ENCODE assay signal across 8 cellular contexts in the genomic region with DNA sequence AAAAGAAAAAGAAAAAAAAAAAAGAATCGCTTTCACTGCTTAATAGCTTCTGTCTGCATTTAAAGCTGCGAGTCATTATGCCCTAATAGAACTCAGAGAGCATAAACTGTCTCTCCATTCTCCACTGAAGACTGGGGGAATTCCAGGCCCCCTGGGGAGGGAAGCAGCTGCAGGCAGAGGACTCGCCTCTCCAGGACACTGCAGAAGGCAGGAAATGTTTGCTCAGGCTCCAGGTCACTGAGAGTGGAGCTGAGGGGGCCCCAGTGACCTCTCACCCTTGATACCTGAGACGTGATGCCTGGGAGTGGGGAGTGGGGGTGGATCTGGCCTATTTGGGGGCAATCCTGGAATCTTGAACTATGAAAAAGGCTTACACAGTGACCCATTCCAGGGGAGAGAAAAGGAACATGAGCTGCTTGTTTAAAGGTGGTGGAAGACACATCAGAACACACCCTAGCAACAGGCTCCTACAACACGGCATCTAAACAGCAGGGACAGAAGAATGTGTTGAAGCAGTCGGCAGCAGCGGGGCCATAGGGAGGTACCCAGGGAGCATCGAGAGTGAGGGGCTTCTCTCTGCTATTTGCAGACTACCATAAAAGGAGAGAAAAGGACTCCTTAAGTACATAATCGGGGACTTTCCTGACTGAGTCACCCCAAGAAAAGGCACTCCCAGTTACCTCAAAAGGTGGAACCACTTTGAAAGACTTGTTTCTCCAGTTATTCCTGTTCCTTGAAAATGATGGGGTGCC. TPM values are rescaled to one million over a fixed set of nuclear protein-coding genes. Genes with fewer than 3 reads are reported as not detected.
DNase-seq lines count a peak whose midpoint lies in the region; TF ChIP-seq lines count a peak whose summit lies in the region.
"Not testable (repeated sequence)": the region's sequence is repeated elsewhere in the genome, so short reads cannot be mapped to it uniquely, and the experiment has no call there.

No MANE protein-coding gene starts in this region.

- H3K4me1 Mint-ChIP-seq in activated naive CD4-positive, alpha-beta T cell treated with anti-CD3 and anti-CD28 coated beads for 36 hours (ENCODE audit: low read depth), result not testable (repeated sequence)
- peaks cover 61% of the 10 kb centered on the region for H3K4me1 Mint-ChIP-seq in osteocyte (ENCODE audit: unreplicated experiment)

- H3K36me3 Mint-ChIP-seq in activated naive CD4-positive, alpha-beta T cell treated with anti-CD3 and anti-CD28 coated beads for 36 hours (ENCODE audit: low read depth); osteocyte (ENCODE audit: unreplicated experiment): not testable (repeated sequence)

- DNase-seq in GM06990 (ENCODE audit: extremely low read depth, insufficient read length), result peak; percentile 34
- DNase-seq in HuH-7 (ENCODE audit: low spot score), result peak; percentile 26
- DNase-seq in Peyer's patch, result peak in 2 of 3 donors; percentile 57 to 72
- DNase-seq in activated naive CD4-positive, alpha-beta T cell treated with anti-CD3 and anti-CD28 coated beads for 36 hours, result peak; percentile 14
- peak; percentile 78 for DNase-seq in epithelial cell of esophagus (ENCODE audit: low read depth)
- DNase-seq in osteocyte (ENCODE audit: extremely low spot score, unreplicated experiment), result peak; percentile 90
- not testable (repeated sequence) for DNase-seq in vagina (ENCODE audit: extremely low spot score in 2 of 2)

- H3K4me3 ChIP-seq in GM06990 (replicated peaks; ENCODE audit: low read depth, low read length); Peyer's patch; epithelial cell of esophagus (ENCODE audit: low read length); iPS-18a (ENCODE audit: low read length); vagina: not testable (repeated sequence)

- not testable (repeated sequence) for H3K27ac Mint-ChIP-seq in activated naive CD4-positive, alpha-beta T cell treated with anti-CD3 and anti-CD28 coated beads for 36 hours
- H3K27ac Mint-ChIP-seq in osteocyte (ENCODE audit: unreplicated experiment), result peak overlapping the region; percentile 97

- not testable (repeated sequence) for H3K36me3 ChIP-seq in GM06990 (ENCODE audit: control insufficient read depth, insufficient read depth, low read length); Peyer's patch; iPS-18a (ENCODE audit: control insufficient read depth, low read depth, low read length); vagina

- not testable (repeated sequence) for H3K27me3 ChIP-seq in GM06990 (replicated peaks; ENCODE audit: control insufficient read depth, insufficient read depth, low read length); Peyer's patch; iPS-18a (ENCODE audit: control insufficient read depth, insufficient read depth, low read length); vagina

- TF ChIP-seq CTCF in GM06990 (IDR thresholded peaks at IDR 0.05; ENCODE audit: insufficient read depth, low read length, poor library complexity, severe bottlenecking); Peyer's patch (IDR thresholded peaks at IDR 0.05); epithelial cell of esophagus (IDR thresholded peaks at IDR 0.05; ENCODE audit: insufficient read depth, low read depth, low read length, missing control alignments); osteocyte (IDR thresholded peaks at IDR 0.05); vagina (IDR thresholded peaks at IDR 0.05): not testable (repeated sequence)

- not testable (repeated sequence) for H3K27me3 Mint-ChIP-seq in activated naive CD4-positive, alpha-beta T cell treated with anti-CD3 and anti-CD28 coated beads for 36 hours (ENCODE audit: low read depth); osteocyte (ENCODE audit: unreplicated experiment)

- H3K9me3 ChIP-seq in Peyer's patch; iPS-18a (ENCODE audit: control insufficient read depth, low read depth, low read length); vagina: not testable (repeated sequence)

- CTCF ChIA-PET in activated naive CD4-positive, alpha-beta T cell treated with anti-CD3 and anti-CD28 coated beads for 36 hours (lab: Charles Lee), result not testable (repeated sequence)

- intact Hi-C loops in activated naive CD4-positive, alpha-beta T cell treated with anti-CD3 and anti-CD28 coated beads for 36 hours (cut with micrococcal nuclease); vagina (cut with DNase I): not testable (repeated sequence)

- not testable (repeated sequence) for H3K4me3 Mint-ChIP-seq in activated naive CD4-positive, alpha-beta T cell treated with anti-CD3 and anti-CD28 coated beads for 36 hours
- peak overlapping the region; percentile 41 for H3K4me3 Mint-ChIP-seq in osteocyte (ENCODE audit: unreplicated experiment)

- TF ChIP-seq POLR2A in Peyer's patch (IDR thresholded peaks at IDR 0.05); vagina (IDR thresholded peaks at IDR 0.05): not testable (repeated sequence)

- H3K9ac ChIP-seq in iPS-18a (ENCODE audit: low read length), result peak overlapping the region; percentile 13

- H3K4me1 ChIP-seq in Peyer's patch (peaks cover 0 to 31% (median 4%) of the 10 kb centered on the region in 4 donors), vagina (peaks cover 31% of the 10 kb centered on the region)
- not testable (repeated sequence) for H3K4me1 ChIP-seq in iPS-18a (ENCODE audit: control insufficient read depth, low read depth, low read length)

- not testable (repeated sequence) for H3K9me3 Mint-ChIP-seq in activated naive CD4-positive, alpha-beta T cell treated with anti-CD3 and anti-CD28 coated beads for 36 hours; osteocyte (ENCODE audit: unreplicated experiment)

- H3K27ac ChIP-seq in Peyer's patch, result peak overlapping the region; percentile 26 to 87 (median 70)
- H3K27ac ChIP-seq in iPS-18a (ENCODE audit: low read length), result not testable (repeated sequence)
- H3K27ac ChIP-seq in vagina, result peak overlapping the region; percentile 81

RNA-seq across cellular contexts. Expression of a gene that starts 26.2 kb away (rescaled TPM):
- total RNA-seq in Peyer's patch (1 to 10 TPM in 2 of 4 donors, under 1 TPM in 2; 0.53 to 9.9 (median 4.6) TPM), osteocyte (0.40 TPM in 1 of 2 replicates, not detected in the other), vagina (6.9 TPM)
- under 1 TPM in 1 of 2 experiments, not detected in 1; 0.38 TPM for total RNA-seq in activated naive CD4-positive, alpha-beta T cell treated with anti-CD3 and anti-CD28 coated beads for 36 hours

RNA-seq across cellular contexts. Expression of a gene that starts 38.4 kb away (rescaled TPM):
- total RNA-seq in Peyer's patch, result 10 to 100 TPM; 12.4 to 17.8 (median 17.2) TPM
- total RNA-seq in activated naive CD4-positive, alpha-beta T cell treated with anti-CD3 and anti-CD28 coated beads for 36 hours, result 10 to 100 TPM in 1 of 2 experiments, 1 to 10 TPM in 1; 10.0 to 10.4 TPM
- total RNA-seq in osteocyte, result 23.5 and 26.3 TPM in 2 replicates
- 66.3 TPM for total RNA-seq in vagina

RNA-seq across cellular contexts. Expression of a gene that starts 53.8 kb away (rescaled TPM):
- total RNA-seq in Peyer's patch (10 to 100 TPM in 2 of 4 donors, 1 to 10 TPM in 2; 4.6 to 34.7 (median 7.8) TPM), osteocyte (38.5 and 39.0 TPM in 2 replicates), vagina (13.3 TPM)
- total RNA-seq in activated naive CD4-positive, alpha-beta T cell treated with anti-CD3 and anti-CD28 coated beads for 36 hours, result 10 to 100 TPM; 20.4 to 26.8 TPM
